6 cellular contexts compared by ENCODE assay signal in genomic region chr7:36809510-36809909, GRCh38.
"Had no signal": no experiment of that assay in that cellular context is flagged by ENCODE, and none has a peak within 500 bp of the region (broad histone marks: within the 10 kb centered on the region; RNA-seq: fewer than 3 reads in every experiment).

No MANE protein-coding gene starts in this region.

- H3K4me1 Mint-ChIP-seq: GM23338, IgD-negative memory B cell had no signal

- ATAC-seq: GM23338, HepG2 had no signal

- H3K4me3 Mint-ChIP-seq: GM23338, H9, IgD-negative memory B cell had no signal

- H3K9me3 Mint-ChIP-seq: GM23338, H9, IgD-negative memory B cell had no signal

- H3K36me3 Mint-ChIP-seq: IgD-negative memory B cell had no signal

- H3K27ac Mint-ChIP-seq: GM23338, IgD-negative memory B cell had no signal

- H3K27ac ChIP-seq: HL-60 had no signal

- H3K4me3 ChIP-seq: GM23338 had no signal

- DNase-seq: H9, HCEC 1CT had no signal
